1 cellular context compared by ENCODE assay signal in the genomic region with DNA sequence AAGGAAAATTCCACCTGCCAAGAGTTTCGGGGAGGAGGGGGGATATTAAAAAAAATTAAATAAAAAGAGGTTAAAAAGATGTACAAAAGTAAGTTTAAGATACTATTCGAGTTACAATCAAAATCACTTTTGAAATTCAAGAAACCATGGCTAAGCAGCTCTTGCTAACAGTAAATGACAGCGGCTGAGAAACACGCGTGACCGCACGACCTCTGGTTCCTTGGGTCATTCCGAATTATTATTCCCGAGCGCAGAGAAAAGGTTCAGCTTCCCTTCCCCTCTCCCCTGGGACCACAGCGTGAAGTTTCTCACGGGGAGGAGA.
TF ChIP-seq lines count a peak whose summit lies in the region.

No MANE protein-coding gene starts in this region.

TF ChIP-seq in H1, 55 proteins besides CTCF, POLR2A, EP300 and RAD21 (continued from another document):
- TF ChIP-seq RXRA (IDR thresholded peaks at IDR 0.05; ENCODE audit: insufficient read depth, low read depth, low read length), result no peak
- no peak for TF ChIP-seq CBX5 (IDR thresholded peaks at IDR 0.05; ENCODE audit: low read depth, low read length)
- no peak for TF ChIP-seq BCL11A (IDR thresholded peaks at IDR 0.05; ENCODE audit: low read depth in 2 of 2, low read length in 2 of 2)
- no peak for TF ChIP-seq RNF2 (IDR thresholded peaks at IDR 0.05; ENCODE audit: borderline replicate concordance, low read depth, low read length, missing control alignments, poor library complexity, severe bottlenecking)
- TF ChIP-seq, protein P1, sequence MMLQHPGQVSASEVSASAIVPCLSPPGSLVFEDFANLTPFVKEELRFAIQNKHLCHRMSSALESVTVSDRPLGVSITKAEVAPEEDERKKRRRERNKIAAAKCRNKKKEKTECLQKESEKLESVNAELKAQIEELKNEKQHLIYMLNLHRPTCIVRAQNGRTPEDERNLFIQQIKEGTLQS (IDR thresholded peaks at IDR 0.05; ENCODE audit: insufficient read depth, low read depth, low read length), result no peak
- no peak for TF ChIP-seq KDM1A (IDR thresholded peaks at IDR 0.05; ENCODE audit: borderline replicate concordance, low read length)
- no peak for TF ChIP-seq EZH2 (IDR thresholded peaks at IDR 0.05; ENCODE audit: low read depth, low read length, severe bottlenecking)
- TF ChIP-seq SAP30 (IDR thresholded peaks at IDR 0.05; ENCODE audit: insufficient read depth, insufficient replicate concordance, low read length), result no peak
- TF ChIP-seq, protein P2, sequence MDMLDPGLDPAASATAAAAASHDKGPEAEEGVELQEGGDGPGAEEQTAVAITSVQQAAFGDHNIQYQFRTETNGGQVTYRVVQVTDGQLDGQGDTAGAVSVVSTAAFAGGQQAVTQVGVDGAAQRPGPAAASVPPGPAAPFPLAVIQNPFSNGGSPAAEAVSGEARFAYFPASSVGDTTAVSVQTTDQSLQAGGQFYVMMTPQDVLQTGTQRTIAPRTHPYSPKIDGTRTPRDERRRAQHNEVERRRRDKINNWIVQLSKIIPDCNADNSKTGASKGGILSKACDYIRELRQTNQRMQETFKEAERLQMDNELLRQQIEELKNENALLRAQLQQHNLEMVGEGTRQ (IDR thresholded peaks at IDR 0.05; ENCODE audit: low read length), result no peak
- no peak for TF ChIP-seq SRF (IDR thresholded peaks at IDR 0.05; ENCODE audit: low read depth, low read length)
- no peak for TF ChIP-seq RFX5 (IDR thresholded peaks at IDR 0.05; ENCODE audit: borderline replicate concordance, low read depth, low read length)
- TF ChIP-seq HDAC2 (IDR thresholded peaks at IDR 0.05; ENCODE audit: borderline replicate concordance in 1 of 2, low read depth in 2 of 2, low read length in 2 of 2), result no peak
- TF ChIP-seq SP1 (IDR thresholded peaks at IDR 0.05; ENCODE audit: low read depth, low read length), result no peak
- TF ChIP-seq TBP (IDR thresholded peaks at IDR 0.05; ENCODE audit: low read depth, low read length), result no peak
- TF ChIP-seq RBBP5 (IDR thresholded peaks at IDR 0.05; ENCODE audit: borderline replicate concordance, low read depth, low read length), result no peak
